In genomic region chr9:42095929-42096328, GRCh38 we compare ENCODE assay signal across 1 cellular context. TPM values are rescaled to one million over a fixed set of nuclear protein-coding genes. Genes with fewer than 3 reads are reported as not detected.
"Had no signal": no experiment of that assay in that cellular context is flagged by ENCODE, and none has a peak within 500 bp of the region (broad histone marks: within the 10 kb centered on the region; RNA-seq: fewer than 3 reads in every experiment).

No MANE protein-coding gene starts in this region.

RNA-seq across cellular contexts. Expression of gene CNTNAP3B, which starts 33.3 kb away (rescaled TPM):
- polyA plus RNA-seq: immature natural killer cell had no signal
